In genomic region chr2:196925768-196926561, GRCh38 we compare ENCODE assay signal across 8 cellular contexts. TPM values are rescaled to one million over a fixed set of nuclear protein-coding genes. Genes with fewer than 3 reads are reported as not detected.
DNase-seq lines count a peak whose midpoint lies in the region; ATAC-seq and TF ChIP-seq lines count a peak whose summit lies in the region.

No MANE protein-coding gene starts in this region.

- TF ChIP-seq CTCF in GM20000 (IDR thresholded peaks at IDR 0.05; ENCODE audit: extremely low read depth, missing control alignments) (no peak), astrocyte of the cerebellum (IDR thresholded peaks at IDR 0.05; ENCODE audit: low read depth, low read length, missing control alignments) (no peak)

- intact Hi-C loops in sciatic nerve (cut with DNase I) = loop anchor here (10.0 kb wide), 1 partner anchor 259 kb away; no protein-coding TSS in a partner anchor

- H3K9me3 ChIP-seq in iPS DF 6.9 (ENCODE audit: control insufficient read depth, insufficient read depth, low read length) = no peaks in the 10 kb centered on the region

- DNase-seq in DMS153 (lab: John Stamatoyannopoulos, UW) (peak; percentile 67), GM20000 (ENCODE audit: low spot score) (peak; percentile 51), RPMI7951 (ENCODE audit: low read depth) (peak; percentile 33), astrocyte of the cerebellum (ENCODE audit: low read depth) (no peak), iPS DF 6.9 (ENCODE audit: low read depth, low spot score) (no peak), sciatic nerve (ENCODE audit: low spot score) (peak; percentile 61), middle frontal gyrus (ENCODE audit: extremely low spot score, low spot score) (no peak)

- H3K27ac ChIP-seq in iPS DF 6.9 (ENCODE audit: low read length) = no peak overlapping the region

- 0 out of 2 replicates have a peak, but pooled peaks cover 1% of the 10 kb centered on the region for H3K4me1 ChIP-seq in iPS DF 6.9 (ENCODE audit: control insufficient read depth, insufficient read depth, low read length)

- no CpG with 5 or more reads among the region's 37 CpGs for WGBS in iPS DF 6.9 (ENCODE audit: insufficient coverage, insufficient read length)

- ATAC-seq in HG03571 (IDR thresholded peaks at IDR 0.05; ENCODE audit: unreplicated experiment) (peak; percentile 24), sciatic nerve (peak; percentile 66)

- no peaks in the 10 kb centered on the region for H3K36me3 ChIP-seq in iPS DF 6.9 (ENCODE audit: control insufficient read depth, insufficient read depth, low read length)

- in situ Hi-C loops in astrocyte of the cerebellum (cut with HindIII; ENCODE audit: low sequenced_read_pairs) = loop anchor here (10.0 kb wide), 1 partner anchor 449 kb away; no protein-coding TSS in a partner anchor

- H3K27me3 ChIP-seq in iPS DF 6.9 (ENCODE audit: control insufficient read depth, insufficient read depth, low read length) = no peaks in the 10 kb centered on the region

- H3K4me3 ChIP-seq in astrocyte of the cerebellum (ENCODE audit: low read depth, low read length) (peak overlapping the region; percentile 98), iPS DF 6.9 (ENCODE audit: low read length) (peak overlapping the region; percentile 87)

RNA-seq across cellular contexts. Expression of gene PGAP1, which starts 0.5 kb away (rescaled TPM):
- total RNA-seq in RPMI7951 (2014; rRNA removed; shearing (Covaris generic)) = 7.0 and 7.4 TPM in 2 replicates
- 24.7 TPM for total RNA-seq in sciatic nerve

Comparison
In these comparisons a context has a peak if more than half of its experiments do, and no peak if none do; other contexts are left out.
1. DNase-seq: peak in DMS153 (single experiment), GM20000 (single experiment), RPMI7951 (single experiment) and sciatic nerve (single experiment); none in astrocyte of the cerebellum (single experiment), iPS DF 6.9 (single experiment) and middle frontal gyrus (single experiment).